In genomic region chr1:41811978-41812852, GRCh38 we compare ENCODE assay signal across 8 cellular contexts.
A peak's percentile ranks its signal among the peaks of the same experiment; 100 is the strongest.
DNase-seq lines count a peak whose midpoint lies in the region; ATAC-seq and TF ChIP-seq lines count a peak whose summit lies in the region.

No MANE protein-coding gene starts in this region.

- DNase-seq in AG08395 (ENCODE audit: low spot score) (peak; percentile 82), GM20000 (ENCODE audit: low spot score) (peak; percentile 58), NCI-H2171 treated with DMSO at 0.1 percent for 48 hours (lab: John Stamatoyannopoulos, UW) (peak; percentile 54), UCSD-AML1 (lab: John Stamatoyannopoulos, UW; ENCODE audit: unreplicated experiment) (peak; percentile 44), cerebellar cortex (ENCODE audit: low spot score) (peak; percentile 68), left lung (no peak), posterior vena cava (ENCODE audit: low spot score) (no peak)
- DNase-seq in stimulated activated naive CD4-positive, alpha-beta T cell (lab: John Stamatoyannopoulos, UW), result peak in 4 of 6 experiments; percentile 9 to 45 (median 18)

- peaks cover 3 to 27% of the 10 kb centered on the region in 2 donors for H3K4me1 ChIP-seq in left lung

- no peaks in the 10 kb centered on the region for H3K9me3 ChIP-seq in left lung

- no peaks in the 10 kb centered on the region for H3K27me3 ChIP-seq in left lung

- H3K4me3 ChIP-seq in left lung, result no peak overlapping the region

- no peak overlapping the region for H3K27ac ChIP-seq in left lung

- intact Hi-C loops in left lung (cut with DNase I) (no loop called here), posterior vena cava (cut with DNase I) (no loop called here)

- TF ChIP-seq CTCF in GM20000 (IDR thresholded peaks at IDR 0.05; ENCODE audit: extremely low read depth, missing control alignments), result peak; percentile 31
- TF ChIP-seq CTCF in left lung (IDR thresholded peaks at IDR 0.05), result peak; percentile 64 to 68

- ATAC-seq in left lung, result peak; percentile 85

- H3K36me3 ChIP-seq in left lung, result no peaks in the 10 kb centered on the region

Comparison
In these comparisons a context has a peak if more than half of its experiments do, and no peak if none do; other contexts are left out.
1. DNase-seq: peak in AG08395 (single experiment), GM20000 (single experiment), NCI-H2171 treated with DMSO at 0.1 percent for 48 hours (single experiment), UCSD-AML1 (single experiment), cerebellar cortex (single experiment) and stimulated activated naive CD4-positive, alpha-beta T cell (4 of 6); none in left lung (0 of 2) and posterior vena cava (single experiment).